Comparison of ENCODE assay signal across 23 cellular contexts in genomic region chr22:34608716-34609115, GRCh38.
"Had no signal": no experiment of that assay in that cellular context is flagged by ENCODE, and none has a peak within 500 bp of the region (broad histone marks: within the 10 kb centered on the region; RNA-seq: fewer than 3 reads in every experiment).

No MANE protein-coding gene starts in this region.

- H3K27me3 ChIP-seq: gastroesophageal sphincter, pancreas, tibial artery, upper lobe of left lung, vagina had no signal

- FAIRE-seq: endometrium, pancreas had no signal

- ATAC-seq: gastroesophageal sphincter, left cardiac atrium, lower lobe of right lung, pancreas, right cardiac atrium had no signal

- H3K9me3 ChIP-seq: gastroesophageal sphincter, left ventricle myocardium inferior, lower lobe of right lung, pancreas, upper lobe of left lung, vagina had no signal

- H3K4me1 Mint-ChIP-seq: nephron had no signal

- H3K27ac ChIP-seq: dorsolateral prefrontal cortex, gastroesophageal sphincter, left ventricle myocardium inferior, lower lobe of right lung, pancreas, tibial artery, upper lobe of left lung, vagina had no signal

- H3K4me2 ChIP-seq: smooth muscle cell had no signal

- DNase-seq: cortex of kidney; dorsolateral prefrontal cortex; effector CD8-positive, alpha-beta T cell; glutamatergic neuron; islet precursor cell; left cardiac atrium; left ventricle myocardium inferior; lower lobe of right lung; mesenchymal stem cell; midbrain; occipital lobe; pancreas; right cardiac atrium; stimulated activated CD4-positive, alpha-beta T cell treated with anti-CD3 and anti-CD28 coated beads, Interleukin-2, amount 100 ng/mL, for 48 hours; tibial artery; upper lobe of left lung had no signal

- H3K4me1 ChIP-seq: gastroesophageal sphincter, left ventricle myocardium inferior, lower lobe of right lung, pancreas, tibial artery, upper lobe of left lung, vagina had no signal

- H3K27me3 Mint-ChIP-seq: progenitor cell of endocrine pancreas; stimulated activated naive CD8-positive, alpha-beta T cell treated with anti-CD3 and anti-CD28 coated beads, Interleukin-15, Interleukin-2, amounts not matched to agents 100 ng/mL and 50 ng/mL, for 24 hours had no signal

- H3K4me3 Mint-ChIP-seq: nephron; stimulated activated naive CD8-positive, alpha-beta T cell treated with anti-CD3 and anti-CD28 coated beads, Interleukin-15, Interleukin-2, amounts not matched to agents 100 ng/mL and 50 ng/mL, for 24 hours had no signal

- H3K36me3 ChIP-seq: gastroesophageal sphincter, left ventricle myocardium inferior, lower lobe of right lung, pancreas, tibial artery, upper lobe of left lung, vagina had no signal

- H3K27ac Mint-ChIP-seq: nephron; progenitor cell of endocrine pancreas; stimulated activated naive CD8-positive, alpha-beta T cell treated with anti-CD3 and anti-CD28 coated beads, Interleukin-15, Interleukin-2, amounts not matched to agents 100 ng/mL and 50 ng/mL, for 24 hours had no signal

- H3K4me3 ChIP-seq: dorsolateral prefrontal cortex, gastroesophageal sphincter, left ventricle myocardium inferior, lower lobe of right lung, pancreas, smooth muscle cell, tibial artery, upper lobe of left lung, vagina had no signal
